ENCODE assay signal across 1 cellular context in the genomic region with DNA sequence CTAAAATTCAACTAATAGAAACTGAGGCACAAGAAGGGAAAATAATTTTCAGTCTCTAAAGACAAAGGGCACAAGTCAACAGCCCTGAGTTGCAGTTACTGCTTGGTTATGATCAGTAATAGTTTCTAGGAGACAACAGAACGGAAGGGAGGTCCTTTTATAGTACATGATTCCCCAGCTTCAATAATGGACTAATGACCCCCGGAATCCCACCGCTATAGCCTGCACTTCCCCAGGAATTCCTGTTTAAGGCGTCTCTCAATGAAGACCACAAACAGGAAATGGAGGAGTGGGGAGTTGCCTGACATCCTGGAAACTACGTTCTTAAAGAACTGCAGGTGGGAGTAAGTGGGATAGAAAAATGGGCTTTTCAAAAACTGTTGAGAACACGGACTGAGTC.
TF ChIP-seq lines count a peak whose summit lies in the region.

No MANE protein-coding gene starts in this region.

TF ChIP-seq in IMR-90, 13 proteins besides CTCF, POLR2A, EP300 and RAD21 (continued from another document):
- TF ChIP-seq, protein P1, sequence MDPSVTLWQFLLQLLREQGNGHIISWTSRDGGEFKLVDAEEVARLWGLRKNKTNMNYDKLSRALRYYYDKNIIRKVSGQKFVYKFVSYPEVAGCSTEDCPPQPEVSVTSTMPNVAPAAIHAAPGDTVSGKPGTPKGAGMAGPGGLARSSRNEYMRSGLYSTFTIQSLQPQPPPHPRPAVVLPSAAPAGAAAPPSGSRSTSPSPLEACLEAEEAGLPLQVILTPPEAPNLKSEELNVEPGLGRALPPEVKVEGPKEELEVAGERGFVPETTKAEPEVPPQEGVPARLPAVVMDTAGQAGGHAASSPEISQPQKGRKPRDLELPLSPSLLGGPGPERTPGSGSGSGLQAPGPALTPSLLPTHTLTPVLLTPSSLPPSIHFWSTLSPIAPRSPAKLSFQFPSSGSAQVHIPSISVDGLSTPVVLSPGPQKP (IDR thresholded peaks at IDR 0.05; ENCODE audit: borderline replicate concordance, low read depth, low read length) = no peak
- no peak for TF ChIP-seq MAFK (IDR thresholded peaks at IDR 0.05; ENCODE audit: low read depth, low read length)
- no peak for TF ChIP-seq FOS (IDR thresholded peaks at IDR 0.05; ENCODE audit: low read depth, low read length)
- TF ChIP-seq, protein P2, sequence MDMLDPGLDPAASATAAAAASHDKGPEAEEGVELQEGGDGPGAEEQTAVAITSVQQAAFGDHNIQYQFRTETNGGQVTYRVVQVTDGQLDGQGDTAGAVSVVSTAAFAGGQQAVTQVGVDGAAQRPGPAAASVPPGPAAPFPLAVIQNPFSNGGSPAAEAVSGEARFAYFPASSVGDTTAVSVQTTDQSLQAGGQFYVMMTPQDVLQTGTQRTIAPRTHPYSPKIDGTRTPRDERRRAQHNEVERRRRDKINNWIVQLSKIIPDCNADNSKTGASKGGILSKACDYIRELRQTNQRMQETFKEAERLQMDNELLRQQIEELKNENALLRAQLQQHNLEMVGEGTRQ (IDR thresholded peaks at IDR 0.05; ENCODE audit: low read depth, low read length) = no peak
- TF ChIP-seq CHD1 (IDR thresholded peaks at IDR 0.05; ENCODE audit: low read depth, low read length) = no peak
- TF ChIP-seq NFE2L2 (IDR thresholded peaks at IDR 0.05; ENCODE audit: low read depth, low read length) = no peak
- TF ChIP-seq SMC3 (IDR thresholded peaks at IDR 0.05; ENCODE audit: low read depth, low read length) = no peak
- TF ChIP-seq BHLHE40 (IDR thresholded peaks at IDR 0.05; ENCODE audit: low read depth, low read length) = no peak
